Comparison of ENCODE assay signal across 8 cellular contexts in genomic region chr14:74401504-74402241, GRCh38. TPM values are rescaled to one million over a fixed set of nuclear protein-coding genes. Genes with fewer than 3 reads are reported as not detected.
A peak's percentile ranks its signal among the peaks of the same experiment; 100 is the strongest.
DNase-seq lines count a peak whose midpoint lies in the region; ATAC-seq, FAIRE-seq and TF ChIP-seq lines count a peak whose summit lies in the region.

No MANE protein-coding gene starts in this region.

- TF ChIP-seq CTCF in epithelial cell of proximal tubule (conservative IDR thresholded peaks at IDR 0.05; ENCODE audit: low read depth, low read length) = no peak
- no peak for TF ChIP-seq CTCF in osteoblast (IDR thresholded peaks at IDR 0.05; ENCODE audit: extremely low read depth, low read depth, low read length)
- TF ChIP-seq CTCF in type B pancreatic cell (conservative IDR thresholded peaks at IDR 0.05) = no peak

- peak; percentile 88 for ATAC-seq in GM19463 (IDR thresholded peaks at IDR 0.05; ENCODE audit: unreplicated experiment)

- H3K4me1 ChIP-seq in osteoblast (ENCODE audit: insufficient read depth, low read length) = no peaks in the 10 kb centered on the region

- DNase-seq in DMS79 (lab: John Stamatoyannopoulos, UW) (peak; percentile 22), HTR-8/SVneo (ENCODE audit: insufficient read length, low spot score) (no peak), epithelial cell of proximal tubule (ENCODE audit: low read depth) (no peak), osteoblast (ENCODE audit: insufficient read length, low spot score, missing footprints) (peak; percentile 87), type B pancreatic cell (ENCODE audit: extremely low spot score, unreplicated experiment) (no peak), NCI-H345 (lab: John Stamatoyannopoulos, UW) (no peak)
- peak; percentile 52 for DNase-seq in activated CD4-positive, alpha-beta T cell treated with anti-CD3 and anti-CD28 coated beads, Interleukin-2, amount 50 U/mL, for 1 hour

- H3K9me3 Mint-ChIP-seq in type B pancreatic cell = no peaks in the 10 kb centered on the region

- H3K27ac Mint-ChIP-seq in type B pancreatic cell = peak overlapping the region; percentile 81

- peaks cover 18% of the 10 kb centered on the region for H3K4me1 Mint-ChIP-seq in type B pancreatic cell (ENCODE audit: unreplicated experiment)

- no peak overlapping the region for H3K4me2 ChIP-seq in osteoblast (ENCODE audit: insufficient read depth, low read length)

- no peak overlapping the region for H2AFZ ChIP-seq in osteoblast (ENCODE audit: low read length)

- peak; percentile 55 for FAIRE-seq in HTR-8/SVneo (lab: Jason Lieb, UNC)

- H3K36me3 ChIP-seq in osteoblast (ENCODE audit: insufficient read depth, low read length) = no peaks in the 10 kb centered on the region

- H3K79me2 ChIP-seq in osteoblast (ENCODE audit: insufficient read depth, low read length) = no peaks in the 10 kb centered on the region

- H3K27ac ChIP-seq in osteoblast (ENCODE audit: low read depth, low read length) = no peak overlapping the region

- no peaks in the 10 kb centered on the region for H3K36me3 Mint-ChIP-seq in type B pancreatic cell

- peak overlapping the region; percentile 75 for H3K4me3 Mint-ChIP-seq in type B pancreatic cell

- peaks cover 28% of the 10 kb centered on the region for H3K27me3 ChIP-seq in osteoblast (ENCODE audit: insufficient read depth, low read length)

- H3K27me3 Mint-ChIP-seq in type B pancreatic cell = peaks cover 31% of the 10 kb centered on the region

- H3K4me3 ChIP-seq in epithelial cell of proximal tubule (ENCODE audit: low read depth, low read length) = peak overlapping the region; percentile 29
- H3K4me3 ChIP-seq in osteoblast (ENCODE audit: insufficient read depth, low read length) = no peak overlapping the region

- no peaks in the 10 kb centered on the region for H3K9me3 ChIP-seq in osteoblast (ENCODE audit: low read depth, low read length)

- no peaks in the 10 kb centered on the region for H4K20me1 ChIP-seq in osteoblast (ENCODE audit: insufficient read depth, low read length)

RNA-seq across cellular contexts. Expression of gene SYNDIG1L, which starts 24.3 kb away (rescaled TPM):
- total RNA-seq in epithelial cell of proximal tubule (not detected in 2 replicates), osteoblast (not detected in 2 replicates), type B pancreatic cell (ENCODE audit: low replicate concordance) (0.36 and 0.71 TPM in 2 replicates)

RNA-seq across cellular contexts. Expression of gene VRTN, which starts 53.4 kb away (rescaled TPM):
- total RNA-seq in epithelial cell of proximal tubule (not detected in 2 replicates), osteoblast (not detected in 2 replicates), type B pancreatic cell (ENCODE audit: low replicate concordance) (not detected in 2 replicates)

Comparison
In these comparisons a context has a peak if more than half of its experiments do, and no peak if none do; other contexts are left out.
1. DNase-seq: peak in DMS79 (single experiment), activated CD4-positive, alpha-beta T cell treated with anti-CD3 and anti-CD28 coated beads, Interleukin-2, amount 50 U/mL, for 1 hour (single experiment) and osteoblast (single experiment); none in HTR-8/SVneo (single experiment), epithelial cell of proximal tubule (single experiment), type B pancreatic cell (single experiment) and NCI-H345 (single experiment).